Comparison of ENCODE assay signal across 8 cellular contexts in genomic region chr12:29317556-29318363, GRCh38.
DNase-seq lines count a peak whose midpoint lies in the region; ATAC-seq and TF ChIP-seq lines count a peak whose summit lies in the region.

No MANE protein-coding gene starts in this region.

- H3K4me3 ChIP-seq in DND-41 (ENCODE audit: low read depth in 1 of 2, low read length in 2 of 2) (no peak overlapping the region), fibroblast of lung (replicated peaks in 1 of 4; ENCODE audit: control extremely low read depth in 1 of 4, insufficient read depth in 1 of 4, low read depth in 3 of 4, low read length in 4 of 4) (no peak overlapping the region)

- no peaks in the 10 kb centered on the region for H3K9me3 Mint-ChIP-seq in neural crest cell

- ATAC-seq in DND-41 (ENCODE audit: insufficient read depth, low read depth) (peak; percentile 100), GM21381 (IDR thresholded peaks at IDR 0.05; ENCODE audit: unreplicated experiment) (peak; percentile 89), HG03565 (IDR thresholded peaks at IDR 0.05; ENCODE audit: unreplicated experiment) (peak; percentile 99)

- H2AFZ ChIP-seq in DND-41 (ENCODE audit: low read depth, low read length) (peak overlapping the region; percentile 63), fibroblast of lung (ENCODE audit: low read length) (no peak overlapping the region)

- H3K4me1 Mint-ChIP-seq in neural crest cell, result peaks cover 7% of the 10 kb centered on the region

- H3K4me1 ChIP-seq in DND-41 (ENCODE audit: insufficient read depth, low read length), result peaks cover 4% of the 10 kb centered on the region
- H3K4me1 ChIP-seq in fibroblast of lung (ENCODE audit: control insufficient read depth, extremely low read depth, insufficient read depth, low read length), result peaks cover 3% of the 10 kb centered on the region

- H3K27me3 ChIP-seq in DND-41 (ENCODE audit: insufficient read depth, low read length, poor library complexity), result no peaks in the 10 kb centered on the region
- no peaks in the 10 kb centered on the region for H3K27me3 ChIP-seq in fibroblast of lung (ENCODE audit: control insufficient read depth, insufficient read depth, low read length)

- no peak overlapping the region for H3K4me3 Mint-ChIP-seq in neural crest cell

- no peaks in the 10 kb centered on the region for H3K79me2 ChIP-seq in DND-41 (ENCODE audit: insufficient read depth, low read length)
- no peaks in the 10 kb centered on the region for H3K79me2 ChIP-seq in fibroblast of lung (ENCODE audit: control insufficient read depth, insufficient read depth, low read length)

- DNase-seq in DND-41 (peak; percentile 66), NCI-H774 (lab: John Stamatoyannopoulos, UW) (peak; percentile 37), fibroblast of lung (ENCODE audit: low read depth in 2 of 2) (peak; percentile 40 to 63), neural crest cell (ENCODE audit: low read depth, low spot score) (peak; percentile 3), NCI-H226 (no peak)
- peak; percentile 22 for DNase-seq in activated CD8-positive, alpha-beta memory T cell treated with anti-CD3 and anti-CD28 coated beads, Interleukin-2, amount 50 U/mL, for 4 hours

- H3K27ac Mint-ChIP-seq in neural crest cell (ENCODE audit: unreplicated experiment), result no peak overlapping the region

- H3K27ac ChIP-seq in DND-41 (ENCODE audit: low read length) (no peak overlapping the region), fibroblast of lung (ENCODE audit: insufficient read depth, low read length) (no peak overlapping the region)

- peaks cover 18% of the 10 kb centered on the region for H3K36me3 Mint-ChIP-seq in neural crest cell (ENCODE audit: low read depth)

- peaks cover 17% of the 10 kb centered on the region for H3K36me3 ChIP-seq in DND-41 (ENCODE audit: insufficient read depth, low read length)
- no peaks in the 10 kb centered on the region for H3K36me3 ChIP-seq in fibroblast of lung (ENCODE audit: control insufficient read depth, insufficient read depth, low read length)

- H3K27me3 Mint-ChIP-seq in neural crest cell (ENCODE audit: low read depth), result no peaks in the 10 kb centered on the region

- H3K9ac ChIP-seq in DND-41 (ENCODE audit: low read depth, low read length), result no peak overlapping the region
- H3K9ac ChIP-seq in fibroblast of lung (ENCODE audit: insufficient read depth, low read length), result no peak overlapping the region

- TF ChIP-seq CTCF in DND-41 (IDR thresholded peaks at IDR 0.05; ENCODE audit: borderline replicate concordance, extremely low read depth, low read length, poor library complexity, severe bottlenecking) (peak; percentile 96), fibroblast of lung (conservative IDR thresholded peaks at IDR 0.05 in 1 of 2, IDR thresholded peaks at IDR 0.05 in 1 of 2; ENCODE audit: low read depth in 1 of 2, low read length in 2 of 2) (peak; percentile 42 to 62), neural crest cell (conservative IDR thresholded peaks at IDR 0.05) (peak; percentile 91)

- H3K4me2 ChIP-seq in DND-41 (ENCODE audit: insufficient read depth, low read length) (no peak overlapping the region), fibroblast of lung (ENCODE audit: extremely low read depth, insufficient read depth, low read length) (no peak overlapping the region)

- H4K20me1 ChIP-seq in DND-41 (ENCODE audit: insufficient read depth, low read length), result no peaks in the 10 kb centered on the region
- no peaks in the 10 kb centered on the region for H4K20me1 ChIP-seq in fibroblast of lung (ENCODE audit: control insufficient read depth, extremely low read depth, insufficient read depth, low read length)

- H3K9me3 ChIP-seq in DND-41 (ENCODE audit: insufficient read depth, low read length, severe bottlenecking), result peaks cover 6% of the 10 kb centered on the region
- no peaks in the 10 kb centered on the region for H3K9me3 ChIP-seq in fibroblast of lung (ENCODE audit: control insufficient read depth, insufficient read depth, low read depth, low read length)
